ENCODE assay signal across 15 cellular contexts in genomic region chr11:111627591-111627990, GRCh38.
"Had no signal": no experiment of that assay in that cellular context is flagged by ENCODE, and none has a peak within 500 bp of the region (broad histone marks: within the 10 kb centered on the region; RNA-seq: fewer than 3 reads in every experiment).

No MANE protein-coding gene starts in this region.

- DNase-seq: activated CD4-positive, alpha-beta T cell treated with anti-CD3 and anti-CD28 coated beads for 36 hours; activated CD8-positive, alpha-beta memory T cell treated with anti-CD3 and anti-CD28 coated beads, Interleukin-2, amount 50 U/mL, for 4 hours; activated CD8-positive, alpha-beta T cell treated with anti-CD3 and anti-CD28 coated beads for 36 hours; activated gamma-delta T cell treated with Interleukin-2 at 50 U/mL for 16 hours; activated naive CD8-positive, alpha-beta T cell treated with anti-CD3 and anti-CD28 coated beads for 36 hours; activated T-cell treated with anti-CD3 and anti-CD28 coated beads, Interleukin-2, amount 50 U/mL, for 72 hours; anterior cingulate cortex; immature natural killer cell; ovary; T-helper 9 cell; tibial artery had no signal

- H3K27ac ChIP-seq: esophagus muscularis mucosa, ovary, skin epidermis, tibial artery, vagina had no signal

- ATAC-seq: activated CD4-positive, alpha-beta T cell treated with anti-CD3 and anti-CD28 coated beads for 36 hours; activated CD8-positive, alpha-beta T cell treated with anti-CD3 and anti-CD28 coated beads for 36 hours; activated T-cell treated with anti-CD3 and anti-CD28 coated beads, Interleukin-2, amount 50 U/mL, for 72 hours had no signal

- H3K9me3 Mint-ChIP-seq: immature natural killer cell had no signal

- H3K4me1 Mint-ChIP-seq: immature natural killer cell had no signal

- H3K27me3 ChIP-seq: esophagus muscularis mucosa, ovary, tibial artery, vagina had no signal

- H3K27ac Mint-ChIP-seq: activated CD4-positive, alpha-beta T cell treated with anti-CD3 and anti-CD28 coated beads for 36 hours; activated CD8-positive, alpha-beta T cell treated with anti-CD3 and anti-CD28 coated beads for 36 hours; activated naive CD8-positive, alpha-beta T cell treated with anti-CD3 and anti-CD28 coated beads for 36 hours; activated T-cell treated with anti-CD3 and anti-CD28 coated beads, Interleukin-2, amount 50 U/mL, for 72 hours; immature natural killer cell had no signal

- H3K4me3 Mint-ChIP-seq: activated CD4-positive, alpha-beta T cell treated with anti-CD3 and anti-CD28 coated beads for 36 hours; activated CD8-positive, alpha-beta T cell treated with anti-CD3 and anti-CD28 coated beads for 36 hours; activated naive CD8-positive, alpha-beta T cell treated with anti-CD3 and anti-CD28 coated beads for 36 hours; activated T-cell treated with anti-CD3 and anti-CD28 coated beads, Interleukin-2, amount 50 U/mL, for 72 hours; immature natural killer cell had no signal

- H3K9me3 ChIP-seq: esophagus muscularis mucosa, ovary, tibial artery, vagina had no signal

- H3K4me1 ChIP-seq: tibial artery had no signal

- FAIRE-seq: bronchial epithelial cell had no signal

- H3K36me3 ChIP-seq: ovary, vagina had no signal

- H3K27me3 Mint-ChIP-seq: activated CD4-positive, alpha-beta T cell treated with anti-CD3 and anti-CD28 coated beads for 36 hours; activated CD8-positive, alpha-beta T cell treated with anti-CD3 and anti-CD28 coated beads for 36 hours; activated naive CD8-positive, alpha-beta T cell treated with anti-CD3 and anti-CD28 coated beads for 36 hours had no signal

- H3K4me3 ChIP-seq: esophagus muscularis mucosa, ovary, skin epidermis, tibial artery, vagina had no signal
